In genomic region chr22:45441158-45441557, GRCh38 we compare ENCODE assay signal across 2 cellular contexts.
TF ChIP-seq lines count a peak whose summit lies in the region.

No MANE protein-coding gene starts in this region.

TF ChIP-seq in HEK293, 187 proteins besides CTCF, POLR2A, EP300 and RAD21 (continued from another document):
- TF ChIP-seq ZBTB44 (tag by site-specific recombination; IDR thresholded peaks at IDR 0.05) (no peak), ZBTB17 (tag by site-specific recombination; IDR thresholded peaks at IDR 0.05) (0 out of 2 replicates have a peak, but pooled peaks have one; percentile 23), ZXDB (tag by site-specific recombination; IDR thresholded peaks at IDR 0.05) (no peak), ZNF654 (tag by site-specific recombination; IDR thresholded peaks at IDR 0.05; ENCODE audit: low read depth) (peak; percentile 21; the same call in 1 of the 2 replicates), ZNF266 (tag by site-specific recombination; IDR thresholded peaks at IDR 0.05; ENCODE audit: low read depth) (no peak), TCF7L2 (IDR thresholded peaks at IDR 0.05; ENCODE audit: borderline replicate concordance, low read depth, low read length) (no peak)
- TF ChIP-seq, protein P1, sequence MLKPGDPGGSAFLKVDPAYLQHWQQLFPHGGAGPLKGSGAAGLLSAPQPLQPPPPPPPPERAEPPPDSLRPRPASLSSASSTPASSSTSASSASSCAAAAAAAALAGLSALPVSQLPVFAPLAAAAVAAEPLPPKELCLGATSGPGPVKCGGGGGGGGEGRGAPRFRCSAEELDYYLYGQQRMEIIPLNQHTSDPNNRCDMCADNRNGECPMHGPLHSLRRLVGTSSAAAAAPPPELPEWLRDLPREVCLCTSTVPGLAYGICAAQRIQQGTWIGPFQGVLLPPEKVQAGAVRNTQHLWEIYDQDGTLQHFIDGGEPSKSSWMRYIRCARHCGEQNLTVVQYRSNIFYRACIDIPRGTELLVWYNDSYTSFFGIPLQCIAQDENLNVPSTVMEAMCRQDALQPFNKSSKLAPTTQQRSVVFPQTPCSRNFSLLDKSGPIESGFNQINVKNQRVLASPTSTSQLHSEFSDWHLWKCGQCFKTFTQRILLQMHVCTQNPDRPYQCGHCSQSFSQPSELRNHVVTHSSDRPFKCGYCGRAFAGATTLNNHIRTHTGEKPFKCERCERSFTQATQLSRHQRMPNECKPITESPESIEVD (tag by site-specific recombination; IDR thresholded peaks at IDR 0.05): no peak

TF ChIP-seq in PFSK-1, 5 proteins besides CTCF, POLR2A, EP300 and RAD21 (continued from another document):
- TF ChIP-seq, protein P2, sequence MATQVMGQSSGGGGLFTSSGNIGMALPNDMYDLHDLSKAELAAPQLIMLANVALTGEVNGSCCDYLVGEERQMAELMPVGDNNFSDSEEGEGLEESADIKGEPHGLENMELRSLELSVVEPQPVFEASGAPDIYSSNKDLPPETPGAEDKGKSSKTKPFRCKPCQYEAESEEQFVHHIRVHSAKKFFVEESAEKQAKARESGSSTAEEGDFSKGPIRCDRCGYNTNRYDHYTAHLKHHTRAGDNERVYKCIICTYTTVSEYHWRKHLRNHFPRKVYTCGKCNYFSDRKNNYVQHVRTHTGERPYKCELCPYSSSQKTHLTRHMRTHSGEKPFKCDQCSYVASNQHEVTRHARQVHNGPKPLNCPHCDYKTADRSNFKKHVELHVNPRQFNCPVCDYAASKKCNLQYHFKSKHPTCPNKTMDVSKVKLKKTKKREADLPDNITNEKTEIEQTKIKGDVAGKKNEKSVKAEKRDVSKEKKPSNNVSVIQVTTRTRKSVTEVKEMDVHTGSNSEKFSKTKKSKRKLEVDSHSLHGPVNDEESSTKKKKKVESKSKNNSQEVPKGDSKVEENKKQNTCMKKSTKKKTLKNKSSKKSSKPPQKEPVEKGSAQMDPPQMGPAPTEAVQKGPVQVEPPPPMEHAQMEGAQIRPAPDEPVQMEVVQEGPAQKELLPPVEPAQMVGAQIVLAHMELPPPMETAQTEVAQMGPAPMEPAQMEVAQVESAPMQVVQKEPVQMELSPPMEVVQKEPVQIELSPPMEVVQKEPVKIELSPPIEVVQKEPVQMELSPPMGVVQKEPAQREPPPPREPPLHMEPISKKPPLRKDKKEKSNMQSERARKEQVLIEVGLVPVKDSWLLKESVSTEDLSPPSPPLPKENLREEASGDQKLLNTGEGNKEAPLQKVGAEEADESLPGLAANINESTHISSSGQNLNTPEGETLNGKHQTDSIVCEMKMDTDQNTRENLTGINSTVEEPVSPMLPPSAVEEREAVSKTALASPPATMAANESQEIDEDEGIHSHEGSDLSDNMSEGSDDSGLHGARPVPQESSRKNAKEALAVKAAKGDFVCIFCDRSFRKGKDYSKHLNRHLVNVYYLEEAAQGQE (IDR thresholded peaks at IDR 0.05; ENCODE audit: insufficient read depth in 1 of 2, low read depth in 2 of 2, low read length in 2 of 2): peak in 1 of 2 experiments; percentile 37; a peak in 1 of 4 replicates
- TF ChIP-seq POLR2AphosphoS5 (IDR thresholded peaks at IDR 0.05; ENCODE audit: low read depth, low read length): no peak
